ENCODE assay signal across 8 cellular contexts in the genomic region with DNA sequence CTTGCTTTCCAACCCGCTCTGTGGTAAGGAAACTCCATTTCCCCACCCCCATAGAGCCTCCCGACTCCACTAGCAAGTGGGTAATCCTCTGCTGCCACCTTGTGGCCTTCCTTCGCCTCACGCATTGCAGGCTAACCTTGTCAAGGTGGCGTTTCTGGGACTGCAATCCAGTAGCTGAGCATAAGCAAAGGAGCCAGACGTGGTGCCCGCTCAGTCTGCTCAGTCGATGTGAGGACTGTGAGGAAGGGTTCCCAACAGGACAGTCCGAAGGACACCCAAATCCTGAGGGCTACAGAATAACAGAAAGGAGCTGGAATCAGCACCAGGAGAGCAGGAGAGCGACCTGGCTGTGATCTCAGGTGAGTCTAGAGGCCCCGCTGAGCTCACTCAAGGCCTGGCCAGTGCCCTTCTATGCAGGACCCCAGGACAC.
A peak's percentile ranks its signal among the peaks of the same experiment; 100 is the strongest.
DNase-seq lines count a peak whose midpoint lies in the region; ATAC-seq, FAIRE-seq and TF ChIP-seq lines count a peak whose summit lies in the region.

No MANE protein-coding gene starts in this region.

- H3K4me3 Mint-ChIP-seq in activated naive CD4-positive, alpha-beta T cell treated with anti-CD3 and anti-CD28 coated beads for 36 hours = no peak overlapping the region

- H3K27me3 Mint-ChIP-seq in activated naive CD4-positive, alpha-beta T cell treated with anti-CD3 and anti-CD28 coated beads for 36 hours (ENCODE audit: low read depth) = peaks cover 5% of the 10 kb centered on the region

- no peaks in the 10 kb centered on the region for H3K9me3 Mint-ChIP-seq in activated naive CD4-positive, alpha-beta T cell treated with anti-CD3 and anti-CD28 coated beads for 36 hours

- TF ChIP-seq CTCF in GM10266 (IDR thresholded peaks at IDR 0.05; ENCODE audit: control insufficient read depth, insufficient read depth, low read depth, missing control alignments) (peak; percentile 88), LNCaP clone FGC (IDR thresholded peaks at IDR 0.05; ENCODE audit: control insufficient read depth, extremely low read depth, insufficient read depth) (peak; percentile 96)

- CTCF ChIA-PET in activated naive CD4-positive, alpha-beta T cell treated with anti-CD3 and anti-CD28 coated beads for 36 hours (lab: Charles Lee) = interaction anchor here (0.5 to 2.3 kb wide), 17 partner anchors 9 to 626 kb away, joined by 3 to 13 read pairs (median 4); no protein-coding TSS in a partner anchor

- H3K27ac Mint-ChIP-seq in activated naive CD4-positive, alpha-beta T cell treated with anti-CD3 and anti-CD28 coated beads for 36 hours = no peak overlapping the region

- intact Hi-C loops in activated naive CD4-positive, alpha-beta T cell treated with anti-CD3 and anti-CD28 coated beads for 36 hours (cut with micrococcal nuclease) = loop anchor here (5.0 to 10.0 kb wide), 2 partner anchors 107 to 550 kb away; no protein-coding TSS in a partner anchor
- intact Hi-C loops in Right ventricle myocardium superior (cut with DNase I) = loop anchor here (10.0 kb wide), 1 partner anchor 290 kb away; no protein-coding TSS in a partner anchor

- TF ChIP-seq POLR2A in H54 (IDR thresholded peaks at IDR 0.05; ENCODE audit: low read depth, low read length) = no peak

- peaks cover 4% of the 10 kb centered on the region for H3K4me1 Mint-ChIP-seq in activated naive CD4-positive, alpha-beta T cell treated with anti-CD3 and anti-CD28 coated beads for 36 hours (ENCODE audit: low read depth)

- H3K36me3 Mint-ChIP-seq in activated naive CD4-positive, alpha-beta T cell treated with anti-CD3 and anti-CD28 coated beads for 36 hours (ENCODE audit: low read depth) = no peaks in the 10 kb centered on the region

- H3K4me3 ChIP-seq in LNCaP clone FGC (ENCODE audit: low read depth, low read length) = no peak overlapping the region

- ATAC-seq in Right ventricle myocardium superior (ENCODE audit: poor library complexity) = peak; percentile 93

- peak; percentile 56 for DNase-seq in GM10266 (ENCODE audit: extremely low spot score)
- peak; percentile 29 for DNase-seq in H54 (ENCODE audit: insufficient read length, low spot score)
- DNase-seq in LNCaP clone FGC (ENCODE audit: low read depth) = peak; percentile 56
- DNase-seq in SK-N-DZ (ENCODE audit: low spot score) = peak; percentile 84
- DNase-seq in activated naive CD4-positive, alpha-beta T cell treated with anti-CD3 and anti-CD28 coated beads for 36 hours = peak; percentile 90
- peak; percentile 77 for DNase-seq in Right ventricle myocardium superior
- peak; percentile 71 for DNase-seq in putamen (ENCODE audit: low spot score)
- no peak for DNase-seq in cortex of kidney (lab: John Stamatoyannopoulos, UW)

- peak; percentile 74 for FAIRE-seq in H54 (lab: Jason Lieb, UNC)
